Comparison of ENCODE assay signal across 7 cellular contexts in the genomic region with DNA sequence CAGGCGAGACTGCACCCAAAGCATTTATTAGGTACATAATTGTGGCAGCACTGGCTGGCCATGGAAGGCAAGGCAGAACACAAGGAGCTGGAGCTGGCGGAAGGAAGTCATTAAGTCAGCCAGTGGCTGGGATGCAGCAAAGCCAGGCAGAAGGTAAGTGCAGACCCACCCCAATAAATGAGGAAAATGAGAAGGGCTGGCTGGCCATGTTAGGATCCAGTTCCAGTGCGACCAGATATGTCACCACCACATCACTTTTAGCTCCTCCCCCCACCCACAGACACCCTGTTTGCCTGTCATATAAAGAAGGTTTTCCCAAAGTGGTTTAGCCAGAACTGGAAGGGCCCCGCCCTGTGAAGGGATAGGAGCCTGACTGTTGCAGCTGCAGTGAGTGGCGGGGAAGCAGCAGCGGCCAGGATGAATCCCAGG. TPM values are rescaled to one million over a fixed set of nuclear protein-coding genes. Genes with fewer than 3 reads are reported as not detected.
DNase-seq lines count a peak whose midpoint lies in the region; ATAC-seq and TF ChIP-seq lines count a peak whose summit lies in the region.

FURIN (plus strand) TSS at position 328 of the 429 bp plus-strand sequence. CDS start 7,153 bp downstream, outside the sequence.

- H3K27ac ChIP-seq in smooth muscle cell (ENCODE audit: low read depth), result peak within 1 kb of the TSS; percentile 91

- H3K36me3 Mint-ChIP-seq in IgD-negative memory B cell, result no peaks in the 10 kb centered on the region

- peak; percentile 47 to 63 for DNase-seq in activated CD4-positive, alpha-beta T cell treated with anti-CD3 and anti-CD28 coated beads, Interleukin-2, amount 50 U/mL, for 48 hours
- DNase-seq in left cardiac atrium, result no peak
- DNase-seq in smooth muscle cell (lab: John Stamatoyannopoulos, UW; ENCODE audit: unreplicated experiment), result no peak
- DNase-seq in T-helper 9 cell, result no peak
- DNase-seq in superior temporal gyrus (ENCODE audit: extremely low spot score), result no peak
- no peak for DNase-seq in kidney glomerular epithelial cell (lab: John Stamatoyannopoulos, UW)

- H4K20me1 ChIP-seq in smooth muscle cell (ENCODE audit: low read depth), result peaks cover 3% of the 10 kb centered on the region

- H3K9me3 Mint-ChIP-seq in IgD-negative memory B cell, result no peaks in the 10 kb centered on the region

- peak within 1 kb of the TSS; percentile 92 for H3K4me2 ChIP-seq in smooth muscle cell

- H3K36me3 ChIP-seq in smooth muscle cell (ENCODE audit: low read depth), result no peaks in the 10 kb centered on the region

- intact Hi-C loops in left cardiac atrium (cut with DNase I), result no loop called here

- H2AFZ ChIP-seq in smooth muscle cell (ENCODE audit: low read depth), result no peak within 1 kb of the TSS

- H3K4me1 Mint-ChIP-seq in IgD-negative memory B cell, result peaks cover 34 to 45% (median 41%) of the 10 kb centered on the region in 3 donors

- TF ChIP-seq CTCF in smooth muscle cell (IDR thresholded peaks at IDR 0.05; ENCODE audit: borderline replicate concordance, insufficient read depth, poor library complexity, severe bottlenecking), result no peak

- no peak within 1 kb of the TSS for H3K4me3 ChIP-seq in smooth muscle cell

- H3F3A ChIP-seq in smooth muscle cell (ENCODE audit: low read depth), result peaks cover 32% of the 10 kb centered on the region

- ATAC-seq in left cardiac atrium, result no peak

- H3K4me1 ChIP-seq in smooth muscle cell (ENCODE audit: low read depth), result peaks cover 40% of the 10 kb centered on the region

- H3K79me2 ChIP-seq in smooth muscle cell (ENCODE audit: low read depth), result peaks cover 13% of the 10 kb centered on the region

- peak within 1 kb of the TSS; percentile 48 to 94 (median 89) for H3K4me3 Mint-ChIP-seq in IgD-negative memory B cell

- no peaks in the 10 kb centered on the region for H3K9me3 ChIP-seq in smooth muscle cell (replicated peaks; ENCODE audit: low read depth)

- peak within 1 kb of the TSS; percentile 76 to 88 (median 80) for H3K27ac Mint-ChIP-seq in IgD-negative memory B cell

- no peak within 1 kb of the TSS for H3K9ac ChIP-seq in smooth muscle cell (ENCODE audit: low read depth)

- H3K27me3 Mint-ChIP-seq in IgD-negative memory B cell, result no peaks in the 10 kb centered on the region

- H3K27me3 ChIP-seq in smooth muscle cell (ENCODE audit: low read depth), result no peaks in the 10 kb centered on the region

- 41% methylated on average over 6 of the region's 6 CpGs for WGBS in smooth muscle cell (ENCODE audit: low lambda C conversion rate)

RNA-seq across cellular contexts. Expression of gene FURIN, which starts in this region (rescaled TPM):
- polyA plus RNA-seq in IgD-negative memory B cell, result 9.7 TPM
- total RNA-seq in left cardiac atrium, result 10 to 100 TPM; 57.7 to 78.6 TPM
- 52.5 and 66.0 TPM in 2 replicates for total RNA-seq in smooth muscle cell
- 113 and 121 TPM in 2 replicates for polyA plus RNA-seq in smooth muscle cell

Comparison
In these comparisons a context has a peak if more than half of its experiments do, and no peak if none do; other contexts are left out.
1. RNA of gene FURIN (polyA plus RNA-seq): 113 to 121 TPM in smooth muscle cell; 9.7 TPM in IgD-negative memory B cell (single experiment); every median in the first group is over 10 times any median in the second.
2. DNase-seq: peak in activated CD4-positive, alpha-beta T cell treated with anti-CD3 and anti-CD28 coated beads, Interleukin-2, amount 50 U/mL, for 48 hours (2 of 2); none in left cardiac atrium (single experiment), smooth muscle cell (single experiment), T-helper 9 cell (single experiment), superior temporal gyrus (single experiment) and kidney glomerular epithelial cell (single experiment).